Comparison of ENCODE assay signal across 1 cellular context in genomic region chrX:97310373-97310772, GRCh38.
TF ChIP-seq lines count a peak whose summit lies in the region.

No MANE protein-coding gene starts in this region.

TF ChIP-seq in H1, 55 proteins besides CTCF, POLR2A, EP300 and RAD21:
- TF ChIP-seq TEAD4 (IDR thresholded peaks at IDR 0.05; ENCODE audit: low read depth, low read length) (peak; percentile 99), POLR2AphosphoS5 (IDR thresholded peaks at IDR 0.05; ENCODE audit: low read depth, low read length) (peak; percentile 53; the same call in 1 of the 2 replicates), SP1 (IDR thresholded peaks at IDR 0.05; ENCODE audit: low read depth, low read length) (peak; percentile 55; the same call in 1 of the 2 replicates), TAF1 (IDR thresholded peaks at IDR 0.05; ENCODE audit: low read depth, low read length) (peak; percentile 46; the same call in 1 of the 2 replicates), PHF8 (conservative IDR thresholded peaks at IDR 0.05; ENCODE audit: low read depth, low read length) (0 out of 2 replicates have a peak, but pooled peaks have one; percentile 47), SIRT6 (IDR thresholded peaks at IDR 0.05; ENCODE audit: low read length) (no peak), KDM5A (IDR thresholded peaks at IDR 0.05; ENCODE audit: low read length) (no peak), HDAC2 (IDR thresholded peaks at IDR 0.05; ENCODE audit: borderline replicate concordance in 1 of 2, low read depth in 2 of 2, low read length in 2 of 2) (peak in 1 of 2 experiments; percentile 62; a peak in 1 of 4 replicates), TBP (IDR thresholded peaks at IDR 0.05; ENCODE audit: low read depth, low read length) (peak; percentile 57; the same call in 1 of the 2 replicates), CHD7 (IDR thresholded peaks at IDR 0.05; ENCODE audit: insufficient replicate concordance, low read length) (peak; percentile 46)
TF ChIP-seq in H1: peak in this region for 8.
